8 cellular contexts compared by ENCODE assay signal in genomic region chr6:49462599-49462926, GRCh38. TPM values are rescaled to one million over a fixed set of nuclear protein-coding genes. Genes with fewer than 3 reads are reported as not detected.
DNase-seq lines count a peak whose midpoint lies in the region; ATAC-seq and TF ChIP-seq lines count a peak whose summit lies in the region.

No MANE protein-coding gene starts in this region.

- intact Hi-C loops in heart left ventricle (cut with DNase I): no loop called here

- H3K9me3 ChIP-seq in heart left ventricle (no peaks in the 10 kb centered on the region), skeletal muscle satellite cell (replicated peaks; ENCODE audit: low read length) (no peaks in the 10 kb centered on the region)

- 1 to 3% (median 2%) methylated on average over 7 of the region's 7 CpGs for WGBS in heart left ventricle, 4 donors

- peaks cover 0 to 36% (median 24%) of the 10 kb centered on the region in 12 donors for H3K4me1 ChIP-seq in heart left ventricle
- peaks cover 6% of the 10 kb centered on the region for H3K4me1 ChIP-seq in skeletal muscle satellite cell (ENCODE audit: control insufficient read depth, insufficient read depth, low read length)

- peak overlapping the region; percentile 93 for H3K9ac ChIP-seq in skeletal muscle satellite cell (ENCODE audit: low read depth, low read length)

- DNase-seq in NCI-H748 (lab: John Stamatoyannopoulos, UW; ENCODE audit: unreplicated experiment) (peak; percentile 39), NCI-H748 treated with DMSO at 0.1 percent for 48 hours (lab: John Stamatoyannopoulos, UW) (no peak), heart left ventricle (no peak), T-helper 9 cell (no peak), NCI-H446 (lab: John Stamatoyannopoulos, UW) (no peak)

- H3K4me3 ChIP-seq in heart left ventricle: peak overlapping the region; percentile 52 to 86 (median 72)
- H3K4me3 ChIP-seq in skeletal muscle satellite cell (ENCODE audit: low read length): peak overlapping the region; percentile 86

- H3K27ac ChIP-seq in VCaP (peak overlapping the region; percentile 80), heart left ventricle (peak overlapping the region; percentile 43 to 94 (median 82))

- H3K4me2 ChIP-seq in skeletal muscle satellite cell (ENCODE audit: low read length): peak overlapping the region; percentile 87

- TF ChIP-seq CTCF in VCaP (conservative IDR thresholded peaks at IDR 0.05) (no peak), heart left ventricle (IDR thresholded peaks at IDR 0.05) (no peak)

- H3K36me3 ChIP-seq in heart left ventricle (peaks cover 0 to 21% (median 15%) of the 10 kb centered on the region in 9 donors), skeletal muscle satellite cell (ENCODE audit: insufficient read depth, low read length) (no peaks in the 10 kb centered on the region)

- H3K27me3 ChIP-seq in heart left ventricle (no peaks in the 10 kb centered on the region), skeletal muscle satellite cell (ENCODE audit: control insufficient read depth, insufficient read depth, low read length) (no peaks in the 10 kb centered on the region)

- ATAC-seq in HG02943 (IDR thresholded peaks at IDR 0.05; ENCODE audit: low read depth, unreplicated experiment) (peak; percentile 7), heart left ventricle (peak in 3 of 4 donors; percentile 23 to 46 (median 35))

- TF ChIP-seq POLR2A in heart left ventricle (IDR thresholded peaks at IDR 0.05): no peak

RNA-seq across cellular contexts. Expression of gene MMUT, which starts 0.5 kb away (rescaled TPM):
- total RNA-seq in heart left ventricle: 10 to 100 TPM; 16.3 to 43.6 (median 32.4) TPM
- polyA plus RNA-seq in heart left ventricle: 10 to 100 TPM; 13.7 to 33.1 TPM
- total RNA-seq in skeletal muscle satellite cell (2012; rRNA removed): 13.1 and 15.0 TPM in 2 replicates

RNA-seq across cellular contexts. Expression of gene CENPQ, which starts 0.6 kb away (rescaled TPM):
- total RNA-seq in heart left ventricle: 1 to 10 TPM; 3.0 to 7.4 (median 4.9) TPM
- 10 to 100 TPM in 1 of 2 donors, 1 to 10 TPM in 1; 4.2 to 10.1 TPM for polyA plus RNA-seq in heart left ventricle
- total RNA-seq in skeletal muscle satellite cell (2012; rRNA removed): 6.3 and 9.2 TPM in 2 replicates

RNA-seq across cellular contexts. Expression of gene GLYATL3, which starts 37.2 kb away (rescaled TPM):
- not detected for total RNA-seq in heart left ventricle
- not detected for polyA plus RNA-seq in heart left ventricle
- total RNA-seq in skeletal muscle satellite cell (2012; rRNA removed): not detected in 2 replicates
